ENCODE assay signal across 9 cellular contexts in genomic region chr1:172322219-172323061, GRCh38.
A peak's percentile ranks its signal among the peaks of the same experiment; 100 is the strongest.
DNase-seq lines count a peak whose midpoint lies in the region; ATAC-seq and TF ChIP-seq lines count a peak whose summit lies in the region.
"Had no signal": no experiment of that assay in that cellular context is flagged by ENCODE, and none has a peak within 500 bp of the region (broad histone marks: within the 10 kb centered on the region; RNA-seq: fewer than 3 reads in every experiment).

No MANE protein-coding gene starts in this region.

- no peak for TF ChIP-seq CTCF in kidney epithelial cell (IDR thresholded peaks at IDR 0.05; ENCODE audit: insufficient read depth, low read length, poor library complexity, severe bottlenecking)
- TF ChIP-seq CTCF in upper lobe of right lung (IDR thresholded peaks at IDR 0.05): no peak

- H3K9me3 ChIP-seq in upper lobe of right lung: no peaks in the 10 kb centered on the region

- H3K4me1 ChIP-seq in upper lobe of right lung: peaks cover 10% of the 10 kb centered on the region

- H3K27me3 ChIP-seq in kidney epithelial cell (ENCODE audit: control insufficient read depth, insufficient read depth, low read length) (no peaks in the 10 kb centered on the region), upper lobe of right lung (no peaks in the 10 kb centered on the region)

- H3K36me3 ChIP-seq in kidney epithelial cell (ENCODE audit: control insufficient read depth, insufficient read depth, low read length) (no peaks in the 10 kb centered on the region), upper lobe of right lung (no peaks in the 10 kb centered on the region)

- intact Hi-C loops in upper lobe of right lung (cut with DNase I): no loop called here

- peak; percentile 79 for ATAC-seq in upper lobe of right lung

- peak overlapping the region; percentile 78 for H3K27ac ChIP-seq in upper lobe of right lung
- H3K27ac ChIP-seq: 22Rv1 had no signal

- DNase-seq in DMS53 (lab: John Stamatoyannopoulos, UW) (peak; percentile 33), DMS53 treated with DMSO at 0.1 percent for 48 hours (lab: John Stamatoyannopoulos, UW; ENCODE audit: unreplicated experiment) (no peak), astrocyte of the hippocampus (ENCODE audit: low read depth, low spot score) (peak; percentile 87), kidney epithelial cell (ENCODE audit: low read depth) (peak; percentile 62), upper lobe of right lung (peak; percentile 62), putamen (ENCODE audit: low spot score) (no peak), HUDEP-2 (lab: John Stamatoyannopoulos, UW; ENCODE audit: unreplicated experiment in 76 of 76) (no peak), NCI-H2196 (lab: John Stamatoyannopoulos, UW; ENCODE audit: unreplicated experiment) (no peak)

- H3K4me3 ChIP-seq in kidney epithelial cell (ENCODE audit: low read depth, low read length) (no peak overlapping the region), upper lobe of right lung (peak overlapping the region; percentile 21)

Comparison
In these comparisons a context has a peak if more than half of its experiments do, and no peak if none do; other contexts are left out.
1. DNase-seq: peak in DMS53 (single experiment), astrocyte of the hippocampus (single experiment), kidney epithelial cell (single experiment) and upper lobe of right lung (single experiment); none in DMS53 treated with DMSO at 0.1 percent for 48 hours (single experiment), putamen (single experiment), HUDEP-2 (0 of 76) and NCI-H2196 (single experiment).